ENCODE assay signal across 8 cellular contexts in the genomic region with DNA sequence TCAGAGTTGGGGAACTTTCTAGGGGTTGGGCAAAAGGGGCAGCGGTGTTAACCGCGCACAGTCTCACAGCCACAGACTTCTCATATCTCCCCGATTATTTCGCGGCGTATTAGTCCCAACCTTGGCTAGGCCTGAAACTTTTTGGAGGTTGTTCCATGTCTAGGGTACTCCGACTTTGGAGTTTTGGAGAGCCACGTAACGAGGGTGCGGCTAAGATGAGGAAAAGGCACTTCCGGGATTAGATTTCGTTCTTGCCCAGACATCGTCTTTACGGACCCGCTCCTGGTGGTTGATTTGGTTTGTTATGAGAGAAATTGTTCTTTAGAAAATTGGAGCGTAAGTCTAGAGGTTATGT. TPM values are rescaled to one million over a fixed set of nuclear protein-coding genes. Genes with fewer than 3 reads are reported as not detected.
DNase-seq lines count a peak whose midpoint lies in the region; ATAC-seq and TF ChIP-seq lines count a peak whose summit lies in the region.

No MANE protein-coding gene starts in this region.

- BruUV-seq in HCT116 (replicated peaks; lab: Mats Ljungman, UMichigan), result no TSS peak

- ATAC-seq in HCT116 (no peak), GM21825 (IDR thresholded peaks at IDR 0.05; ENCODE audit: unreplicated experiment) (no peak), HG03342 (IDR thresholded peaks at IDR 0.05; ENCODE audit: unreplicated experiment) (no peak), HG03196 (IDR thresholded peaks at IDR 0.05; ENCODE audit: unreplicated experiment) (no peak)

- H3K36me3 ChIP-seq in BJ (ENCODE audit: control insufficient read depth, insufficient read depth, low read length) (no peaks in the 10 kb centered on the region), HCT116 (ENCODE audit: control insufficient read depth in 1 of 2, insufficient read depth in 2 of 2, low read length in 2 of 2) (no peaks in the 10 kb centered on the region)

- CTCF ChIA-PET in BJ (lab: Yijun Ruan, JAX), result no interaction called here
- CTCF ChIA-PET in HCT116 (lab: Charles Lee), result no interaction called here

- H3K4me3 ChIP-seq in BJ (ENCODE audit: low read depth, low read length), result peak overlapping the region; percentile 91
- peak overlapping the region; percentile 76 to 89 for H3K4me3 ChIP-seq in HCT116 (replicated peaks in 1 of 2; ENCODE audit: low read depth in 1 of 2, low read length in 2 of 2)
- H3K4me3 ChIP-seq in WI38 (ENCODE audit: low read depth, low read length), result peak overlapping the region; percentile 94
- H3K4me3 ChIP-seq in fibroblast of mammary gland (ENCODE audit: control insufficient read depth, low read depth, low read length), result peak overlapping the region; percentile 95

- H3K4me2 ChIP-seq in HCT116 (ENCODE audit: low read length), result peak overlapping the region; percentile 96

- RAD21 ChIA-PET in HCT116 (lab: Charles Lee; ENCODE audit: low non-redundant PET in 1 of 2, low total read pairs in 2 of 2, uncharacterized antibody in 2 of 2, unreplicated experiment in 2 of 2), result no interaction called here

- H3K27me3 ChIP-seq in BJ (ENCODE audit: control insufficient read depth, insufficient read depth, low read length) (no peaks in the 10 kb centered on the region), HCT116 (ENCODE audit: insufficient read depth, low read length) (no peaks in the 10 kb centered on the region)

- H3K4me3 Mint-ChIP-seq in progenitor cell of endocrine pancreas (ENCODE audit: low read depth), result peak overlapping the region; percentile 99

- H3K36me3 Mint-ChIP-seq in progenitor cell of endocrine pancreas (ENCODE audit: insufficient read depth), result no peaks in the 10 kb centered on the region

- H3K27me3 Mint-ChIP-seq in progenitor cell of endocrine pancreas, result no peaks in the 10 kb centered on the region

- H3K27ac ChIP-seq in HCT116 (ENCODE audit: low read depth, low read length), result peak overlapping the region; percentile 66

- H4K20me1 ChIP-seq in HCT116 (ENCODE audit: insufficient read depth), result peaks cover 23% of the 10 kb centered on the region; the same call in 1 of the 2 replicates

- H3K9me2 ChIP-seq in HCT116 (ENCODE audit: insufficient read depth), result no peaks in the 10 kb centered on the region

- H3K9ac ChIP-seq in HCT116 (ENCODE audit: low read length), result peak overlapping the region; percentile 93

- H3K4me1 Mint-ChIP-seq in progenitor cell of endocrine pancreas (ENCODE audit: low read depth), result peaks cover 40% of the 10 kb centered on the region

- TF ChIP-seq CTCF in BJ (IDR thresholded peaks at IDR 0.05; ENCODE audit: insufficient read depth, low read depth, low read length), result no peak
- no peak for TF ChIP-seq CTCF in HCT116 (IDR thresholded peaks at IDR 0.05 in 2 of 3, conservative IDR thresholded peaks at IDR 0.05 in 1 of 3; ENCODE audit: borderline replicate concordance in 1 of 3, insufficient read depth in 1 of 3, low read depth in 2 of 3, low read length in 2 of 3)
- TF ChIP-seq CTCF in WI38 (IDR thresholded peaks at IDR 0.05; ENCODE audit: low read depth, low read length), result no peak
- TF ChIP-seq CTCF in fibroblast of mammary gland (conservative IDR thresholded peaks at IDR 0.05; ENCODE audit: control insufficient read depth, insufficient read depth, low read depth, low read length), result no peak
- TF ChIP-seq CTCF in progenitor cell of endocrine pancreas (IDR thresholded peaks at IDR 0.05; ENCODE audit: unreplicated experiment), result no peak

- no peak for TF ChIP-seq POLR2A in HCT116 (IDR thresholded peaks at IDR 0.05; ENCODE audit: borderline replicate concordance, extremely low read depth, insufficient read depth, insufficient read length)

- POLR2A ChIA-PET in BJ (lab: Charles Lee), result no interaction called here
- POLR2A ChIA-PET in HCT116 (lab: Charles Lee), result interaction anchor here (1.0 to 1.2 kb wide), 3 partner anchors 10 to 119 kb away, joined by 3 to 5 read pairs (median 4); no protein-coding TSS in a partner anchor

- H3K79me2 ChIP-seq in HCT116 (ENCODE audit: insufficient read depth, low read length), result peaks cover 90% of the 10 kb centered on the region

- H2AFZ ChIP-seq in HCT116 (ENCODE audit: low read depth, low read length, poor library complexity, severe bottlenecking), result no peak overlapping the region

- H3K27ac Mint-ChIP-seq in progenitor cell of endocrine pancreas, result peak overlapping the region; percentile 100

- DNase-seq in BJ (ENCODE audit: low read depth), result no peak
- no peak for DNase-seq in HCT116 (ENCODE audit: low read depth, low spot score)
- peak; percentile 33 for DNase-seq in fibroblast of mammary gland (ENCODE audit: low read depth)
- no peak for DNase-seq in progenitor cell of endocrine pancreas (ENCODE audit: low spot score, unreplicated experiment)

- H3K9me3 Mint-ChIP-seq in progenitor cell of endocrine pancreas (ENCODE audit: low read depth), result no peaks in the 10 kb centered on the region

- H3K9me3 ChIP-seq in HCT116 (ENCODE audit: control insufficient read depth in 1 of 2, insufficient read depth in 1 of 2, low read depth in 1 of 2, low read length in 2 of 2), result no peaks in the 10 kb centered on the region

- intact Hi-C loops in HCT116 (cut with micrococcal nuclease), result loop anchor here (2.0 kb wide), 1 partner anchor 123 kb away; the partner anchor contains the start of gene CCDC85C

- no peak for TF ChIP-seq RAD21 in HCT116 (IDR thresholded peaks at IDR 0.05; ENCODE audit: low read depth)

- H3K4me1 ChIP-seq in HCT116 (ENCODE audit: control insufficient read depth in 1 of 2, insufficient read depth in 2 of 2, low read length in 2 of 2), result peaks cover 10 to 18% of the 10 kb centered on the region in 2 experiments; a peak in 3 of 4 replicates

TF ChIP-seq in HCT116, 20 proteins besides CTCF, POLR2A, EP300 and RAD21:
- TF ChIP-seq SP1 (IDR thresholded peaks at IDR 0.05; ENCODE audit: low read depth) (no peak), ZNF274 (IDR thresholded peaks at IDR 0.05; ENCODE audit: low read depth, low read length) (no peak), ELF1 (IDR thresholded peaks at IDR 0.05; ENCODE audit: borderline replicate concordance, low read depth) (peak; percentile 57), JUND (IDR thresholded peaks at IDR 0.05) (no peak), SIN3A (IDR thresholded peaks at IDR 0.05; ENCODE audit: low read depth) (no peak; the same call in 1 of the 2 replicates)

RNA-seq across cellular contexts. Expression of gene CCNK, which starts 0.5 kb away (rescaled TPM):
- 11.0 and 12.7 TPM in 2 replicates for polyA plus RNA-seq in BJ (2011; rRNA removed)
- 19.4 and 30.9 TPM in 2 replicates for polyA minus RNA-seq in BJ (2011; rRNA and poly(A)+ RNA removed)
- total RNA-seq in HCT116 (2021; ENCODE audit: unreplicated experiment) (68.2 TPM), progenitor cell of endocrine pancreas (64.1 and 64.8 TPM in 2 replicates)
- 29.1 and 40.5 TPM in 2 replicates for polyA plus RNA-seq in HCT116 (2012)

RNA-seq across cellular contexts. Expression of gene SETD3, which starts 1.1 kb away (rescaled TPM):
- polyA plus RNA-seq in BJ (2011; rRNA removed), result 20.2 and 35.4 TPM in 2 replicates
- 25.6 and 31.2 TPM in 2 replicates for polyA minus RNA-seq in BJ (2011; rRNA and poly(A)+ RNA removed)
- 46.6 TPM for total RNA-seq in HCT116 (2021; ENCODE audit: unreplicated experiment)
- polyA plus RNA-seq in HCT116 (2012), result 15.3 and 21.7 TPM in 2 replicates
- 46.0 and 51.7 TPM in 2 replicates for total RNA-seq in progenitor cell of endocrine pancreas
